In the genomic region with DNA sequence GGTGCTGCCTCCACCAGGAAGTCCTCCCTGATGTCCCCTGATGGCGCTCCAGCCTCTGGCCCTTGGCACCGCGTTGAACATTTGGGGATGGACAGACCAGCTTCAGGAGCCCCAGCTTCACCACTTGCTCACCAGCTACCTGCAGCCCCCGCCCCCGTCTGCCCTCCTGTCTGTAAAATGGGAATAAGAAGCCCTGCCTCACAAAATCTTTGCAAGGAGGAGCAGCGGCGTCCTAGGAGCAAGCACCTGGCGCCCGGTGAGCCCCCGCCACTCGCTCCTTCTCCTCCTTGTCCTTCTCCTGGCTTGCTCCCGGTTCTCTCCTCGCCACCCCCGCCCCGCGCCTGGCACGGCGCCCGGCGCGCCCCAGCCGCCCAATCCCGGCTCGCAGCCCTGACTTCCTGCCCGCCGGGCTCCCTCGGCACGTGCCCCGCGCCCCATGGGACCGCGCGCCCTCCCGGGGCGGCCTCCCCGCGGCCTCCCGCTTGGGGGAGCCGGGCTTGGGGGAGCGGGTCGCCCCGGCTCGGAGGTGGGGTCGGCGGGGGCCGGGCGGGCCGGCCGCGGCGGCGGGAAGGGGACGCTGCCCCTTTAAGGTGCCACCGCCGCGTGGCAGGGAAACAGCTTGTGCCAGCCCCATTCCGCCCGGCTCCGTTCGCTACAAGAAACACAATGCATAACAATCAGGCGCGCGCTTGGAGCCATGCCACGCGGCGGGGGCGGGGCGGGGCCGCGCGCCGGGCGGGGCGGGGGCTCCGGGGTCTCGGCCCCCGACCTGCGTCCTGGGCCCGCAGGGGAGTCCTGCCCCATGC, we compare ENCODE assay signal across 8 cellular contexts. TPM values are rescaled to one million over a fixed set of nuclear protein-coding genes. Genes with fewer than 3 reads are reported as not detected.
DNase-seq lines count a peak whose midpoint lies in the region; ATAC-seq and TF ChIP-seq lines count a peak whose summit lies in the region.

No MANE protein-coding gene starts in this region.

- H3K79me2 ChIP-seq in ACC112 (ENCODE audit: control insufficient read depth, insufficient read depth, low read length, unreplicated experiment) = no peaks in the 10 kb centered on the region

- peaks cover 7% of the 10 kb centered on the region for H3K4me1 Mint-ChIP-seq in activated CD8-positive, alpha-beta T cell treated with anti-CD3 and anti-CD28 coated beads for 36 hours (ENCODE audit: low read depth)

- H3K4me3 ChIP-seq in ACC112 (ENCODE audit: low read depth, low read length) = peak overlapping the region; percentile 77
- peak overlapping the region; percentile 51 for H3K4me3 ChIP-seq in effector memory CD4-positive, alpha-beta T cell (ENCODE audit: insufficient read depth, low read depth, low read length, poor library complexity, severe bottlenecking)
- H3K4me3 ChIP-seq in mucosa of rectum (ENCODE audit: low read length in 2 of 2) = peak overlapping the region; percentile 55 to 66
- H3K4me3 ChIP-seq in stomach = peak overlapping the region; percentile 58 to 64 (median 62)

- H3K27me3 ChIP-seq in ACC112 (ENCODE audit: insufficient read depth, low read length) = peaks cover 15% of the 10 kb centered on the region; the same call in 1 of the 2 replicates
- H3K27me3 ChIP-seq in effector memory CD4-positive, alpha-beta T cell (replicated peaks; ENCODE audit: control insufficient read depth, insufficient read depth, low read length, poor library complexity, severe bottlenecking) = no peaks in the 10 kb centered on the region
- H3K27me3 ChIP-seq in mucosa of rectum (ENCODE audit: control insufficient read depth in 2 of 2, insufficient read depth in 2 of 2, low read length in 2 of 2) = peaks cover 10 to 22% of the 10 kb centered on the region in 2 donors
- peaks cover 0 to 72% (median 2%) of the 10 kb centered on the region in 3 donors for H3K27me3 ChIP-seq in stomach

- TF ChIP-seq CTCF in activated CD8-positive, alpha-beta T cell treated with anti-CD3 and anti-CD28 coated beads for 36 hours (IDR thresholded peaks at IDR 0.05) = no peak
- TF ChIP-seq CTCF in stomach (IDR thresholded peaks at IDR 0.05) = no peak

- peak overlapping the region; percentile 26 to 49 for H3K9ac ChIP-seq in mucosa of rectum (ENCODE audit: low read depth in 1 of 2, low read length in 2 of 2)

- POLR2A ChIA-PET in activated CD8-positive, alpha-beta T cell treated with anti-CD3 and anti-CD28 coated beads for 36 hours (lab: Charles Lee) = interaction anchor here (0.5 to 1.5 kb wide), 8 partner anchors 10 to 429 kb away, joined by 3 to 5 read pairs (median 3); a partner anchor contains a TSS

- no peak for TF ChIP-seq EP300 in stomach (IDR thresholded peaks at IDR 0.05)

- no peaks in the 10 kb centered on the region for H3K36me3 Mint-ChIP-seq in activated CD8-positive, alpha-beta T cell treated with anti-CD3 and anti-CD28 coated beads for 36 hours (ENCODE audit: low read depth)

- CTCF ChIA-PET in activated CD8-positive, alpha-beta T cell treated with anti-CD3 and anti-CD28 coated beads for 36 hours (lab: Charles Lee) = interaction anchor here (1.2 to 10.5 kb wide), 5 partner anchors 16 to 69 kb away, joined by 3 to 224 read pairs (median 109); a partner anchor contains a TSS

- ATAC-seq in activated CD8-positive, alpha-beta T cell treated with anti-CD3 and anti-CD28 coated beads for 36 hours = peak; percentile 24

- intact Hi-C loops in activated CD8-positive, alpha-beta T cell treated with anti-CD3 and anti-CD28 coated beads for 36 hours (cut with micrococcal nuclease) = no loop called here
- intact Hi-C loops in stomach (cut with DNase I; ENCODE audit: low total_unique reads) = loop anchor here (5.0 kb wide), 1 partner anchor 70 kb away; no protein-coding TSS in a partner anchor

- H3K27ac ChIP-seq in ACC112 (ENCODE audit: low read depth, low read length) (no peak overlapping the region), mucosa of rectum (ENCODE audit: low read depth in 2 of 2, low read length in 2 of 2) (peak overlapping the region; percentile 38 to 56), stomach (peak overlapping the region; percentile 60 to 86 (median 76))
- H3K27ac ChIP-seq in effector memory CD4-positive, alpha-beta T cell (ENCODE audit: insufficient read depth, low read length, poor library complexity, severe bottlenecking) = no peak overlapping the region

- H3K27ac Mint-ChIP-seq in activated CD8-positive, alpha-beta T cell treated with anti-CD3 and anti-CD28 coated beads for 36 hours = peak overlapping the region; percentile 34

- H3K4me1 ChIP-seq in ACC112 (ENCODE audit: control insufficient read depth, insufficient read depth, low read length, unreplicated experiment) (no peaks in the 10 kb centered on the region), mucosa of rectum (ENCODE audit: control insufficient read depth in 2 of 2, insufficient read depth in 2 of 2, low read length in 2 of 2) (peaks cover 16 to 21% of the 10 kb centered on the region in 2 donors), stomach (peaks cover 8 to 26% (median 24%) of the 10 kb centered on the region in 4 donors)
- H3K4me1 ChIP-seq in effector memory CD4-positive, alpha-beta T cell (ENCODE audit: control insufficient read depth, insufficient read depth, low read length, poor library complexity, severe bottlenecking) = peaks cover 14% of the 10 kb centered on the region

- H3K27me3 Mint-ChIP-seq in activated CD8-positive, alpha-beta T cell treated with anti-CD3 and anti-CD28 coated beads for 36 hours = peaks cover 9% of the 10 kb centered on the region

- H2AFZ ChIP-seq in ACC112 (ENCODE audit: low read length, unreplicated experiment) = peak overlapping the region; percentile 57

- no peak for TF ChIP-seq POLR2A in stomach (IDR thresholded peaks at IDR 0.05)

- H3K9me3 Mint-ChIP-seq in activated CD8-positive, alpha-beta T cell treated with anti-CD3 and anti-CD28 coated beads for 36 hours = no peaks in the 10 kb centered on the region

- H3K4me3 Mint-ChIP-seq in activated CD8-positive, alpha-beta T cell treated with anti-CD3 and anti-CD28 coated beads for 36 hours = peak overlapping the region; percentile 66

- 1 to 16% (median 3%) methylated on average over 6 to 79 of the region's 79 CpGs for WGBS in stomach, 5 donors

- no peaks in the 10 kb centered on the region for H3K9me3 ChIP-seq in effector memory CD4-positive, alpha-beta T cell (ENCODE audit: control insufficient read depth, low read length)
- H3K9me3 ChIP-seq in mucosa of rectum (ENCODE audit: control insufficient read depth in 2 of 2, low read length in 2 of 2) (no peaks in the 10 kb centered on the region), stomach (no peaks in the 10 kb centered on the region)

- H3K36me3 ChIP-seq in ACC112 (ENCODE audit: insufficient read depth, low read length) (no peaks in the 10 kb centered on the region), mucosa of rectum (ENCODE audit: control insufficient read depth in 2 of 2, insufficient read depth in 2 of 2, low read length in 2 of 2) (no peaks in the 10 kb centered on the region), stomach (no peaks in the 10 kb centered on the region)
- H3K36me3 ChIP-seq in effector memory CD4-positive, alpha-beta T cell (ENCODE audit: control insufficient read depth, insufficient read depth, low read length) = no peaks in the 10 kb centered on the region

- peak; percentile 54 for DNase-seq in H4 (ENCODE audit: low spot score)
- peak; percentile 63 to 77 for DNase-seq in NCI-H524 (lab: John Stamatoyannopoulos, UW)
- DNase-seq in activated CD8-positive, alpha-beta T cell treated with anti-CD3 and anti-CD28 coated beads for 36 hours = peak; percentile 59
- DNase-seq in effector memory CD4-positive, alpha-beta T cell = peak; percentile 9 to 27 (median 27)
- DNase-seq in stomach = peak; percentile 82
- no peak for DNase-seq in islet precursor cell

RNA-seq across cellular contexts. Expression of a gene that starts 9.1 kb away (rescaled TPM):
- total RNA-seq in H4 (2014; rRNA removed; shearing (Covaris generic)) = not detected in 2 replicates
- not detected for total RNA-seq in activated CD8-positive, alpha-beta T cell treated with anti-CD3 and anti-CD28 coated beads for 36 hours
- 100 to 1,000 TPM in 1 of 5 donors, 10 to 100 TPM in 2, 1 to 10 TPM in 1, under 1 TPM in 1; 0.58 to 279 (median 11.0) TPM for total RNA-seq in stomach
- polyA plus RNA-seq in stomach = 10 to 100 TPM in 1 of 3 donors, 1 to 10 TPM in 2; 5.0 to 20.9 (median 9.5) TPM

RNA-seq across cellular contexts. Expression of a gene that starts 9.9 kb away (rescaled TPM):
- total RNA-seq in H4 (2014; rRNA removed; shearing (Covaris generic)) = 0.02 TPM in 1 of 2 replicates, not detected in the other
- total RNA-seq in activated CD8-positive, alpha-beta T cell treated with anti-CD3 and anti-CD28 coated beads for 36 hours = not detected
- not detected for total RNA-seq in stomach
- polyA plus RNA-seq in stomach = under 1 TPM; 0.03 to 0.31 (median 0.25) TPM

RNA-seq across cellular contexts. Expression of a gene that starts 19.3 kb away (rescaled TPM):
- 20.7 and 22.9 TPM in 2 replicates for total RNA-seq in H4 (2014; rRNA removed; shearing (Covaris generic))
- total RNA-seq in activated CD8-positive, alpha-beta T cell treated with anti-CD3 and anti-CD28 coated beads for 36 hours = 10 to 100 TPM; 48.7 to 50.3 TPM
- 1,000 to 10,000 TPM in 1 of 5 donors, 100 to 1,000 TPM in 1, 10 to 100 TPM in 3; 26.4 to 1,091 (median 72.1) TPM for total RNA-seq in stomach
- 10 to 100 TPM; 28.1 to 53.5 (median 30.8) TPM for polyA plus RNA-seq in stomach

RNA-seq across cellular contexts. Expression of a gene that starts 47.5 kb away (rescaled TPM):
- 0.81 TPM in 1 of 2 replicates, not detected in the other for total RNA-seq in H4 (2014; rRNA removed; shearing (Covaris generic))
- total RNA-seq in activated CD8-positive, alpha-beta T cell treated with anti-CD3 and anti-CD28 coated beads for 36 hours = 1 to 10 TPM in 1 of 2 experiments, under 1 TPM in 1; 0.95 to 1.3 TPM
- 1 to 10 TPM in 1 of 5 donors, under 1 TPM in 2, not detected in 2; 0.89 to 4.3 (median 0.92) TPM for total RNA-seq in stomach
- polyA plus RNA-seq in stomach = 10 to 100 TPM in 1 of 3 donors, 1 to 10 TPM in 1, under 1 TPM in 1; 0.88 to 14.1 (median 3.5) TPM

RNA-seq across cellular contexts. Expression of a gene that starts 50.6 kb away (rescaled TPM):
- total RNA-seq in H4 (2014; rRNA removed; shearing (Covaris generic)) = not detected in 2 replicates
- under 1 TPM in 1 of 2 experiments, not detected in 1; 0.40 TPM for total RNA-seq in activated CD8-positive, alpha-beta T cell treated with anti-CD3 and anti-CD28 coated beads for 36 hours
- total RNA-seq in stomach = 1 to 10 TPM in 2 of 5 donors, under 1 TPM in 1, not detected in 2; 0.45 to 9.0 (median 2.9) TPM
- polyA plus RNA-seq in stomach = 10 to 100 TPM in 2 of 3 donors, 1 to 10 TPM in 1; 5.3 to 16.6 (median 13.0) TPM

Comparison
In these comparisons a context has a peak if more than half of its experiments do, and no peak if none do; other contexts are left out.
1. H3K27ac ChIP-seq: peak in mucosa of rectum (2 of 2) and stomach (5 of 5); none in ACC112 (single experiment) and effector memory CD4-positive, alpha-beta T cell (single experiment).
2. Peak in every context shown above with its lines, with median percentiles within 50 percentile points of each other: H3K4me3 ChIP-seq.